ENCODE assay signal across 14 cellular contexts in genomic region chr9:87405677-87406544, GRCh38.
DNase-seq lines count a peak whose midpoint lies in the region; ATAC-seq and TF ChIP-seq lines count a peak whose summit lies in the region.
"Had no signal": no experiment of that assay in that cellular context is flagged by ENCODE, and none has a peak within 500 bp of the region (broad histone marks: within the 10 kb centered on the region; RNA-seq: fewer than 3 reads in every experiment).

No MANE protein-coding gene starts in this region.

- H3K4me3 ChIP-seq in SK-N-MC (peak overlapping the region; percentile 28), iPS-15b (ENCODE audit: low read depth, low read length) (peak overlapping the region; percentile 9), sigmoid colon (no peak overlapping the region)
- H3K4me3 ChIP-seq: heart right ventricle had no signal

- TF ChIP-seq CTCF in sigmoid colon (IDR thresholded peaks at IDR 0.05): no peak

- TF ChIP-seq EP300 in sigmoid colon (IDR thresholded peaks at IDR 0.05): no peak

- 73 to 77% methylated on average over 3 of the region's 3 CpGs for WGBS in sigmoid colon, 2 donors

- H3K27me3 ChIP-seq in iPS-15b (ENCODE audit: control insufficient read depth, insufficient read depth, low read length) (no peaks in the 10 kb centered on the region), sigmoid colon (no peaks in the 10 kb centered on the region)

- no peak for TF ChIP-seq POLR2A in sigmoid colon (IDR thresholded peaks at IDR 0.05)

- H3K4me1 ChIP-seq in iPS-15b (ENCODE audit: control insufficient read depth, insufficient read depth, low read length) (peaks cover 43% of the 10 kb centered on the region), sigmoid colon (no peaks in the 10 kb centered on the region)

- H3K36me3 ChIP-seq in SK-N-MC (ENCODE audit: insufficient read depth, low read length): no peaks in the 10 kb centered on the region
- no peaks in the 10 kb centered on the region for H3K36me3 ChIP-seq in iPS-15b (ENCODE audit: control insufficient read depth, insufficient read depth, low read length)
- H3K36me3 ChIP-seq in sigmoid colon: no peaks in the 10 kb centered on the region
- H3K36me3 ChIP-seq: heart right ventricle had no signal

- H3K9ac ChIP-seq in SK-N-MC (ENCODE audit: insufficient read length) (peak overlapping the region; percentile 62), iPS-15b (ENCODE audit: low read depth, low read length) (no peak overlapping the region)
- H3K9ac ChIP-seq: KMS-11 had no signal

- H3K27ac ChIP-seq in SK-N-MC (peak overlapping the region; percentile 96), sigmoid colon (peak overlapping the region in 1 of 4 donors; percentile 46)
- H3K27ac ChIP-seq: heart right ventricle, KMS-11 had no signal

- H3K9me3 ChIP-seq in SK-N-MC (ENCODE audit: low read depth, low read length) (no peaks in the 10 kb centered on the region), iPS-15b (ENCODE audit: control insufficient read depth, insufficient read depth, low read length) (no peaks in the 10 kb centered on the region), sigmoid colon (no peaks in the 10 kb centered on the region)
- H3K9me3 ChIP-seq: heart right ventricle had no signal

- DNase-seq in NOMO-1 treated with DMSO at 0.1 percent for 48 hours (lab: John Stamatoyannopoulos, UW; ENCODE audit: unreplicated experiment) (peak; percentile 29), NOMO-1 treated with dmso at 0.1 percent for 144 hours (lab: John Stamatoyannopoulos, UW; ENCODE audit: unreplicated experiment) (no peak), SK-N-MC (ENCODE audit: low read depth, low spot score) (peak; percentile 95), sigmoid colon (peak; percentile 78), retina (no peak)
- no peak for DNase-seq in stimulated activated naive CD8-positive, alpha-beta T cell treated with anti-CD3 and anti-CD28 coated beads, Interleukin-15, Interleukin-2, amounts not matched to agents 100 U/mL and 50 U/mL, for 24 hours
- DNase-seq: activated naive CD4-positive, alpha-beta T cell treated with Interleukin-2 at 50 U/mL for 16 hours; dermis blood vessel endothelial cell; heart right ventricle; naive B cell; NCI-H2171 had no signal

- no peak for ATAC-seq in HG02840 (IDR thresholded peaks at IDR 0.05; ENCODE audit: low FRiP score, unreplicated experiment)
- ATAC-seq in stimulated activated naive CD8-positive, alpha-beta T cell treated with anti-CD3 and anti-CD28 coated beads, Interleukin-15, Interleukin-2, amounts not matched to agents 100 U/mL and 50 U/mL, for 24 hours: no peak
- ATAC-seq: heart right ventricle had no signal

- intact Hi-C loops in sigmoid colon (cut with DNase I): no loop called here

Comparison
In these comparisons a context has a peak if more than half of its experiments do, and no peak if none do; other contexts are left out.
1. DNase-seq: peak in NOMO-1 treated with DMSO at 0.1 percent for 48 hours (single experiment), SK-N-MC (single experiment) and sigmoid colon (single experiment); none in NOMO-1 treated with dmso at 0.1 percent for 144 hours (single experiment), retina (single experiment) and stimulated activated naive CD8-positive, alpha-beta T cell treated with anti-CD3 and anti-CD28 coated beads, Interleukin-15, Interleukin-2, amounts not matched to agents 100 U/mL and 50 U/mL, for 24 hours (single experiment).
2. H3K4me3 ChIP-seq: peak in SK-N-MC (single experiment) and iPS-15b (single experiment); none in sigmoid colon (0 of 4).